ENCODE assay signal across 1 cellular context in the genomic region with DNA sequence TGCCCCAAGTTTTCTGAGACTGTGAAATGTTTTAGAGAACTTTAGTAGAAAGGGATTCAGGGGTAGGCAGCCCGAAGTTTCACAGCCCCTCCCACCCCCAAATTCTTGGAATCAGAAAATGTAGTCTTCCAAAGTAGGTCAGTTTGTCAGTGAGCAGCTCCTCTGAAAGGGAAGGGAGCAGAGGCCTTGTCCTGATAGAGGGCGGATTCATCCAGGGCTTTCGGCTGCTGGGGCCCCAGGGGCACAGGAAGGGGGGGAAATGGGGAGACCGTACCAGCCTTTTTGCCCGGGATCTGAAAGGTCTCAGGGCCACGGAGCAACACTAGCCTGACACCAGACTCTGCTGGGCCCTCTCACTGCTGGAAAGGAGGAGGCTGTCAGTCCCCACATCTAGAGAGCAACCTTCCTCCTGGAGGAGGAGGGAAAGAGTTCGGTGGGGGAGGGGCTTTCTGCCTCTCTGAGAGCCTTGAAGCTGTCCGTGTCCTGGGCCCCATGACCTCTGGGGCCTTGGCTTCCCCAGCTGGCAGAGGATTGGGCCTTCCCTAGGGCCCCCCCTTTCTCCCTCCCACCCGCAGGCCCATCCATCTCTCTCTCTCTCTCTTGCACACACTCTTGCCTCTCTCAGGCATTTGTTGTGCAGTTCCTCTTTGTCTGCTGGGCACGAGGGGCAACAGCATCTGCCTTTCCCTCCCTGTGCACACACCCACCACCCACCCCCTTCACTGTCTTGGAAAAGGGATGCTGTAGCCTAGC.
TF ChIP-seq lines count a peak whose summit lies in the region.

A gene (plus strand): TSS at position 607 of the 753 bp plus-strand sequence. CDS start 451 bp downstream, outside the sequence.

TF ChIP-seq in HepG2, 621 proteins besides CTCF, POLR2A, EP300 and RAD21 (continued from another document):
- TF ChIP-seq, protein P1, sequence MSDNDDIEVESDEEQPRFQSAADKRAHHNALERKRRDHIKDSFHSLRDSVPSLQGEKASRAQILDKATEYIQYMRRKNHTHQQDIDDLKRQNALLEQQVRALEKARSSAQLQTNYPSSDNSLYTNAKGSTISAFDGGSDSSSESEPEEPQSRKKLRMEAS (IDR thresholded peaks at IDR 0.05) = 0 out of 2 replicates have a peak, but pooled peaks have one; percentile 28
- TF ChIP-seq RARA (CRISPR knock-in tag; IDR thresholded peaks at IDR 0.05) (no peak), KDM5B (CRISPR knock-in tag; IDR thresholded peaks at IDR 0.05; ENCODE audit: borderline replicate concordance) (0 out of 2 replicates have a peak, but pooled peaks have one; percentile 34), ZFY (CRISPR knock-in tag; IDR thresholded peaks at IDR 0.05) (0 out of 2 replicates have a peak, but pooled peaks have one; percentile 12), SOX13 (IDR thresholded peaks at IDR 0.05) (0 out of 2 replicates have a peak, but pooled peaks have one; percentile 24), SOX13 (CRISPR knock-in tag; conservative IDR thresholded peaks at IDR 0.05 in 1 of 2, IDR thresholded peaks at IDR 0.05 in 1 of 2) (no peak; a peak in 1 of 4 replicates), ZNF33A (CRISPR knock-in tag; IDR thresholded peaks at IDR 0.05; ENCODE audit: borderline replicate concordance) (no peak), MED13 (CRISPR knock-in tag; IDR thresholded peaks at IDR 0.05) (no peak), MAZ (IDR thresholded peaks at IDR 0.05; ENCODE audit: borderline replicate concordance, low read depth, low read length) (peak; percentile 12; the same call in 1 of the 2 replicates), MAZ (CRISPR knock-in tag; IDR thresholded peaks at IDR 0.05; ENCODE audit: low read depth) (no peak), SOX6 (IDR thresholded peaks at IDR 0.05) (no peak), SOX6 (CRISPR knock-in tag; IDR thresholded peaks at IDR 0.05) (peak; percentile 27; the same call in 1 of the 2 replicates), FOXJ3 (CRISPR knock-in tag; IDR thresholded peaks at IDR 0.05; ENCODE audit: borderline replicate concordance) (no peak), NR2F6 (IDR thresholded peaks at IDR 0.05) (peak; percentile 86), NR2F6 (CRISPR knock-in tag; IDR thresholded peaks at IDR 0.05) (peak; percentile 62)
- TF ChIP-seq, protein P2, sequence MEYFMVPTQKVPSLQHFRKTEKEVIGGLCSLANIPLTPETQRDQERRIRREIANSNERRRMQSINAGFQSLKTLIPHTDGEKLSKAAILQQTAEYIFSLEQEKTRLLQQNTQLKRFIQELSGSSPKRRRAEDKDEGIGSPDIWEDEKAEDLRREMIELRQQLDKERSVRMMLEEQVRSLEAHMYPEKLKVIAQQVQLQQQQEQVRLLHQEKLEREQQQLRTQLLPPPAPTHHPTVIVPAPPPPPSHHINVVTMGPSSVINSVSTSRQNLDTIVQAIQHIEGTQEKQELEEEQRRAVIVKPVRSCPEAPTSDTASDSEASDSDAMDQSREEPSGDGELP (IDR thresholded peaks at IDR 0.05; ENCODE audit: borderline replicate concordance, low read depth) = peak; percentile 47; the same call in 1 of the 2 replicates
- TF ChIP-seq, protein P3, sequence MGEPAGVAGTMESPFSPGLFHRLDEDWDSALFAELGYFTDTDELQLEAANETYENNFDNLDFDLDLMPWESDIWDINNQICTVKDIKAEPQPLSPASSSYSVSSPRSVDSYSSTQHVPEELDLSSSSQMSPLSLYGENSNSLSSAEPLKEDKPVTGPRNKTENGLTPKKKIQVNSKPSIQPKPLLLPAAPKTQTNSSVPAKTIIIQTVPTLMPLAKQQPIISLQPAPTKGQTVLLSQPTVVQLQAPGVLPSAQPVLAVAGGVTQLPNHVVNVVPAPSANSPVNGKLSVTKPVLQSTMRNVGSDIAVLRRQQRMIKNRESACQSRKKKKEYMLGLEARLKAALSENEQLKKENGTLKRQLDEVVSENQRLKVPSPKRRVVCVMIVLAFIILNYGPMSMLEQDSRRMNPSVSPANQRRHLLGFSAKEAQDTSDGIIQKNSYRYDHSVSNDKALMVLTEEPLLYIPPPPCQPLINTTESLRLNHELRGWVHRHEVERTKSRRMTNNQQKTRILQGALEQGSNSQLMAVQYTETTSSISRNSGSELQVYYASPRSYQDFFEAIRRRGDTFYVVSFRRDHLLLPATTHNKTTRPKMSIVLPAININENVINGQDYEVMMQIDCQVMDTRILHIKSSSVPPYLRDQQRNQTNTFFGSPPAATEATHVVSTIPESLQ (CRISPR knock-in tag; conservative IDR thresholded peaks at IDR 0.05) = no peak
- TF ChIP-seq, protein P4, sequence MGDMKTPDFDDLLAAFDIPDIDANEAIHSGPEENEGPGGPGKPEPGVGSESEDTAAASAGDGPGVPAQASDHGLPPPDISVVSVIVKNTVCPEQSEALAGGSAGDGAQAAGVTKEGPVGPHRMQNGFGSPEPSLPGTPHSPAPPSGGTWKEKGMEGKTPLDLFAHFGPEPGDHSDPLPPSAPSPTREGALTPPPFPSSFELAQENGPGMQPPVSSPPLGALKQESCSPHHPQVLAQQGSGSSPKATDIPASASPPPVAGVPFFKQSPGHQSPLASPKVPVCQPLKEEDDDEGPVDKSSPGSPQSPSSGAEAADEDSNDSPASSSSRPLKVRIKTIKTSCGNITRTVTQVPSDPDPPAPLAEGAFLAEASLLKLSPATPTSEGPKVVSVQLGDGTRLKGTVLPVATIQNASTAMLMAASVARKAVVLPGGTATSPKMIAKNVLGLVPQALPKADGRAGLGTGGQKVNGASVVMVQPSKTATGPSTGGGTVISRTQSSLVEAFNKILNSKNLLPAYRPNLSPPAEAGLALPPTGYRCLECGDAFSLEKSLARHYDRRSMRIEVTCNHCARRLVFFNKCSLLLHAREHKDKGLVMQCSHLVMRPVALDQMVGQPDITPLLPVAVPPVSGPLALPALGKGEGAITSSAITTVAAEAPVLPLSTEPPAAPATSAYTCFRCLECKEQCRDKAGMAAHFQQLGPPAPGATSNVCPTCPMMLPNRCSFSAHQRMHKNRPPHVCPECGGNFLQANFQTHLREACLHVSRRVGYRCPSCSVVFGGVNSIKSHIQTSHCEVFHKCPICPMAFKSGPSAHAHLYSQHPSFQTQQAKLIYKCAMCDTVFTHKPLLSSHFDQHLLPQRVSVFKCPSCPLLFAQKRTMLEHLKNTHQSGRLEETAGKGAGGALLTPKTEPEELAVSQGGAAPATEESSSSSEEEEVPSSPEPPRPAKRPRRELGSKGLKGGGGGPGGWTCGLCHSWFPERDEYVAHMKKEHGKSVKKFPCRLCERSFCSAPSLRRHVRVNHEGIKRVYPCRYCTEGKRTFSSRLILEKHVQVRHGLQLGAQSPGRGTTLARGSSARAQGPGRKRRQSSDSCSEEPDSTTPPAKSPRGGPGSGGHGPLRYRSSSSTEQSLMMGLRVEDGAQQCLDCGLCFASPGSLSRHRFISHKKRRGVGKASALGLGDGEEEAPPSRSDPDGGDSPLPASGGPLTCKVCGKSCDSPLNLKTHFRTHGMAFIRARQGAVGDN (CRISPR knock-in tag; IDR thresholded peaks at IDR 0.05) = peak; percentile 27; the same call in 1 of the 2 replicates
- TF ChIP-seq, protein P5, sequence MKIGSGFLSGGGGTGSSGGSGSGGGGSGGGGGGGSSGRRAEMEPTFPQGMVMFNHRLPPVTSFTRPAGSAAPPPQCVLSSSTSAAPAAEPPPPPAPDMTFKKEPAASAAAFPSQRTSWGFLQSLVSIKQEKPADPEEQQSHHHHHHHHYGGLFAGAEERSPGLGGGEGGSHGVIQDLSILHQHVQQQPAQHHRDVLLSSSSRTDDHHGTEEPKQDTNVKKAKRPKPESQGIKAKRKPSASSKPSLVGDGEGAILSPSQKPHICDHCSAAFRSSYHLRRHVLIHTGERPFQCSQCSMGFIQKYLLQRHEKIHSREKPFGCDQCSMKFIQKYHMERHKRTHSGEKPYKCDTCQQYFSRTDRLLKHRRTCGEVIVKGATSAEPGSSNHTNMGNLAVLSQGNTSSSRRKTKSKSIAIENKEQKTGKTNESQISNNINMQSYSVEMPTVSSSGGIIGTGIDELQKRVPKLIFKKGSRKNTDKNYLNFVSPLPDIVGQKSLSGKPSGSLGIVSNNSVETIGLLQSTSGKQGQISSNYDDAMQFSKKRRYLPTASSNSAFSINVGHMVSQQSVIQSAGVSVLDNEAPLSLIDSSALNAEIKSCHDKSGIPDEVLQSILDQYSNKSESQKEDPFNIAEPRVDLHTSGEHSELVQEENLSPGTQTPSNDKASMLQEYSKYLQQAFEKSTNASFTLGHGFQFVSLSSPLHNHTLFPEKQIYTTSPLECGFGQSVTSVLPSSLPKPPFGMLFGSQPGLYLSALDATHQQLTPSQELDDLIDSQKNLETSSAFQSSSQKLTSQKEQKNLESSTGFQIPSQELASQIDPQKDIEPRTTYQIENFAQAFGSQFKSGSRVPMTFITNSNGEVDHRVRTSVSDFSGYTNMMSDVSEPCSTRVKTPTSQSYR (CRISPR knock-in tag; IDR thresholded peaks at IDR 0.05; ENCODE audit: borderline replicate concordance) = peak; percentile 88
